In the genomic region with DNA sequence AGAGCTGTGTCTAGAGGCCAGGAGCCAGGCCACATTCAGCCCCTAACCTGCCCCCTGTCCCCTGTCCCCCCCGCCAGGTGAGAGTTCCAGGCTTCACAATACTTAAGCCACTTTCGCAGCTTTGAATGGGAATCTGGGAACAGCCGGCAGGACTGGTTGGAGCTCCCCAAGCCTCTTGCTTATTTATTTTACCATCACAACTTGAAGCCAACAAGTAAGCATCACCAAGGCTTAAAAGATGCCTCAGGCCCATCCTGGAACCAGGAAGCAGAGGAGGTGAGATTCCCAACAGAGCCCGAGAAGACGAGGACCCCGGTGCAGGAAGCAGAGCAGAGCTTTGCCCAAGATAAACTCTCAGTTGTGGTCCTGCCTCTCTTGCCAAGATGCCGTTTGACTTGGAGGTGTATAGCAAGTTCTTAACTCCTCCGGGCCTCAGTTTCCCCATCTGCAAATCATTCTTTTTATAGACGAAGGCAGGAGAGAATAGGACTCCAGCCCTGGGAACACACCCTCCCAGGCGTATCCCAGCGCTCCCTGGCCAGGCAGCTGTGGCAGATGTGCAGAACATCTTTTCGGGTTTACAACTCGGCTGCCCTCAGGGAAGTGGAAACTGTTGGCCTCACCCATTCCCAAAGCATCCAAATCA, we compare ENCODE assay signal across 1 cellular context.
TF ChIP-seq lines count a peak whose summit lies in the region.

No MANE protein-coding gene starts in this region.

TF ChIP-seq in A549, 52 proteins besides CTCF, POLR2A, EP300 and RAD21 (continued from another document):
- TF ChIP-seq, protein P1, sequence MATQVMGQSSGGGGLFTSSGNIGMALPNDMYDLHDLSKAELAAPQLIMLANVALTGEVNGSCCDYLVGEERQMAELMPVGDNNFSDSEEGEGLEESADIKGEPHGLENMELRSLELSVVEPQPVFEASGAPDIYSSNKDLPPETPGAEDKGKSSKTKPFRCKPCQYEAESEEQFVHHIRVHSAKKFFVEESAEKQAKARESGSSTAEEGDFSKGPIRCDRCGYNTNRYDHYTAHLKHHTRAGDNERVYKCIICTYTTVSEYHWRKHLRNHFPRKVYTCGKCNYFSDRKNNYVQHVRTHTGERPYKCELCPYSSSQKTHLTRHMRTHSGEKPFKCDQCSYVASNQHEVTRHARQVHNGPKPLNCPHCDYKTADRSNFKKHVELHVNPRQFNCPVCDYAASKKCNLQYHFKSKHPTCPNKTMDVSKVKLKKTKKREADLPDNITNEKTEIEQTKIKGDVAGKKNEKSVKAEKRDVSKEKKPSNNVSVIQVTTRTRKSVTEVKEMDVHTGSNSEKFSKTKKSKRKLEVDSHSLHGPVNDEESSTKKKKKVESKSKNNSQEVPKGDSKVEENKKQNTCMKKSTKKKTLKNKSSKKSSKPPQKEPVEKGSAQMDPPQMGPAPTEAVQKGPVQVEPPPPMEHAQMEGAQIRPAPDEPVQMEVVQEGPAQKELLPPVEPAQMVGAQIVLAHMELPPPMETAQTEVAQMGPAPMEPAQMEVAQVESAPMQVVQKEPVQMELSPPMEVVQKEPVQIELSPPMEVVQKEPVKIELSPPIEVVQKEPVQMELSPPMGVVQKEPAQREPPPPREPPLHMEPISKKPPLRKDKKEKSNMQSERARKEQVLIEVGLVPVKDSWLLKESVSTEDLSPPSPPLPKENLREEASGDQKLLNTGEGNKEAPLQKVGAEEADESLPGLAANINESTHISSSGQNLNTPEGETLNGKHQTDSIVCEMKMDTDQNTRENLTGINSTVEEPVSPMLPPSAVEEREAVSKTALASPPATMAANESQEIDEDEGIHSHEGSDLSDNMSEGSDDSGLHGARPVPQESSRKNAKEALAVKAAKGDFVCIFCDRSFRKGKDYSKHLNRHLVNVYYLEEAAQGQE (IDR thresholded peaks at IDR 0.05), result no peak
- no peak for TF ChIP-seq TP53 (CRISPR knock-in tag; IDR thresholded peaks at IDR 0.05)
- no peak for TF ChIP-seq SMC3 (IDR thresholded peaks at IDR 0.05)
